26 cellular contexts compared by ENCODE assay signal in the genomic region with DNA sequence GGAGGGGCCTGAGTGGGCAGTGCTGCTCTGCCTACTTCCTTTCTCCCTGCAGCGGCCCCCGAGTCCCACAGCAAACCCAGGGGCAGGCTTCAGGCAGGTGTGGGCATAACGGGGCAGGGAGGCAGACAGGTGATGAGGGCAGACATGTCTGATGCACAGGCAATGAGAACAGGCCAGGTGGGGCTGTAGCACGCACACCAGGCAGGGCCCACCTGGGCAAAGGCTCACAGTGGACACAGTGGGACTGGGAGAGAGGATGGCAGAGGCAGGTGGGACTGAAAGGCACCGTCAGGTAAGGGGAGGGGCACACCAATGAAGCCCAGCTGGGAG.
"Had no signal": no experiment of that assay in that cellular context is flagged by ENCODE, and none has a peak within 500 bp of the region (broad histone marks: within the 10 kb centered on the region; RNA-seq: fewer than 3 reads in every experiment).

No MANE protein-coding gene starts in this region.

- DNase-seq: activated CD4-positive, alpha-beta T cell treated with anti-CD3 and anti-CD28 coated beads for 4 hours; activated CD4-positive, alpha-beta T cell treated with anti-CD3 and anti-CD28 coated beads, Interleukin-2, amount 50 U/mL, for 4 hours; activated CD8-positive, alpha-beta memory T cell treated with anti-CD3 and anti-CD28 coated beads for 24 hours; activated gamma-delta T cell; activated naive CD4-positive, alpha-beta T cell treated with anti-CD3 and anti-CD28 coated beads, Interleukin-2, amount 50 U/mL, for 16 hours; cerebellar nuclear complex; colonic mucosa; effector CD8-positive, alpha-beta T cell; lower lobe of right lung; mesenchymal stem cell; nucleus accumbens; small intestine; stimulated activated CD4-positive, alpha-beta T cell treated with anti-CD3 and anti-CD28 coated beads, Interleukin-1b, Interleukin-23, amount 100 ng/mL, for 48 hours; stimulated activated CD4-positive, alpha-beta T cell treated with anti-CD3 and anti-CD28 coated beads, Interleukin-4, amount 100 ng/mL, for 4 hours; stimulated activated CD8-positive, alpha-beta memory T cell treated with anti-CD3 and anti-CD28 coated beads, Interleukin-4, amount 100 ng/mL, for 48 hours; stomach; T-helper 1 cell; thyroid gland; upper lobe of right lung had no signal

- H3K9me3 ChIP-seq: colonic mucosa, left lung, lower lobe of right lung, mucosa of descending colon, stomach, thyroid gland, upper lobe of right lung had no signal

- H3K27me3 Mint-ChIP-seq: stimulated activated memory B cell treated with anti-CD40 and anti-IgM and Interleukin-4, amounts not matched to agents 10 μg/mL and 1 μg/mL and 100 μg/mL, for 72 hours had no signal

- H3K9ac ChIP-seq: parathyroid adenoma had no signal

- H3K27ac ChIP-seq: colonic mucosa, left lung, lower lobe of right lung, parathyroid adenoma, stomach, thyroid gland, upper lobe of right lung had no signal

- H3K4me3 ChIP-seq: colonic mucosa, left lung, lower lobe of right lung, mucosa of descending colon, stomach, thyroid gland, upper lobe of right lung had no signal

- H3K4me3 Mint-ChIP-seq: activated T-helper 1 cell treated with anti-CD3 and anti-CD28 coated beads, Interleukin-12 subunit alpha, Interleukin-12 subunit beta, Interleukin-2, Interleukin-4 antibody, amounts not matched to agents 30 ng/mL and 10 ng/mL and 1 ng/mL, durations not matched to agents 14 hours and 24 hours and 36 hours; nephron; stimulated activated memory B cell treated with anti-CD40 and anti-IgM and Interleukin-4, amounts not matched to agents 10 μg/mL and 1 μg/mL and 100 μg/mL, for 72 hours had no signal

- H3K27ac Mint-ChIP-seq: activated T-helper 1 cell treated with anti-CD3 and anti-CD28 coated beads, Interleukin-12 subunit alpha, Interleukin-12 subunit beta, Interleukin-2, Interleukin-4 antibody, amounts not matched to agents 30 ng/mL and 10 ng/mL and 1 ng/mL, durations not matched to agents 14 hours and 24 hours and 36 hours; nephron; stimulated activated memory B cell treated with anti-CD40 and anti-IgM and Interleukin-4, amounts not matched to agents 10 μg/mL and 1 μg/mL and 100 μg/mL, for 72 hours had no signal

- H3K9me3 Mint-ChIP-seq: activated T-helper 1 cell treated with anti-CD3 and anti-CD28 coated beads, Interleukin-12 subunit alpha, Interleukin-12 subunit beta, Interleukin-2, Interleukin-4 antibody, amounts not matched to agents 30 ng/mL and 10 ng/mL and 1 ng/mL, durations not matched to agents 14 hours and 24 hours and 36 hours; nephron; stimulated activated memory B cell treated with anti-CD40 and anti-IgM and Interleukin-4, amounts not matched to agents 10 μg/mL and 1 μg/mL and 100 μg/mL, for 72 hours had no signal

- H3K27me3 ChIP-seq: colonic mucosa, left lung, stomach, thyroid gland, upper lobe of right lung had no signal

- H2AFZ ChIP-seq: parathyroid adenoma had no signal

- ATAC-seq: left lung; lower lobe of right lung; mucosa of descending colon; sciatic nerve; stimulated activated memory B cell treated with anti-CD40 and anti-IgM and Interleukin-4, amounts not matched to agents 10 μg/mL and 1 μg/mL and 100 μg/mL, for 72 hours; upper lobe of right lung had no signal
